Comparison of ENCODE assay signal across 1 cellular context in the genomic region with DNA sequence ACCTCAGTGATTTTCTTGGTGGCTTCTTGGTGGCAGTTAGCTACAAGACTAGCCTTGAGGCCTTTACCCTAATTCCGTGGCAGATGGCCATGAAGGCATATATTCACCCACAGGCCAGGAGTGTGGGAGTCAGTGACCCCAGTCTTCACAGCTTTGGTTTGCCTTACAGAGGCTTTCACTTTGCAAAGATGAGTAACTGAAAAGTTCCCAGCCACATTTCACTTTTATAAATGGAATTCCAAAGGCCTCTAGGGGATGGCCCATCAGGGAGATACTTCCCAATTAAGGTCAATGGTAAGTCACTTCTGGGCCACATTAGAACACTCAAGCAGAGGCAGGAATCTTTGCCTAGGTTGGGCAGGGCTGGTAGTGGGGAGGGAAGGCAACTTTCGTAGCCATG.
TF ChIP-seq lines count a peak whose summit lies in the region.

No MANE protein-coding gene starts in this region.

TF ChIP-seq in HCT116, 20 proteins besides CTCF, POLR2A, EP300 and RAD21 (continued from another document):
- TF ChIP-seq, protein P1, sequence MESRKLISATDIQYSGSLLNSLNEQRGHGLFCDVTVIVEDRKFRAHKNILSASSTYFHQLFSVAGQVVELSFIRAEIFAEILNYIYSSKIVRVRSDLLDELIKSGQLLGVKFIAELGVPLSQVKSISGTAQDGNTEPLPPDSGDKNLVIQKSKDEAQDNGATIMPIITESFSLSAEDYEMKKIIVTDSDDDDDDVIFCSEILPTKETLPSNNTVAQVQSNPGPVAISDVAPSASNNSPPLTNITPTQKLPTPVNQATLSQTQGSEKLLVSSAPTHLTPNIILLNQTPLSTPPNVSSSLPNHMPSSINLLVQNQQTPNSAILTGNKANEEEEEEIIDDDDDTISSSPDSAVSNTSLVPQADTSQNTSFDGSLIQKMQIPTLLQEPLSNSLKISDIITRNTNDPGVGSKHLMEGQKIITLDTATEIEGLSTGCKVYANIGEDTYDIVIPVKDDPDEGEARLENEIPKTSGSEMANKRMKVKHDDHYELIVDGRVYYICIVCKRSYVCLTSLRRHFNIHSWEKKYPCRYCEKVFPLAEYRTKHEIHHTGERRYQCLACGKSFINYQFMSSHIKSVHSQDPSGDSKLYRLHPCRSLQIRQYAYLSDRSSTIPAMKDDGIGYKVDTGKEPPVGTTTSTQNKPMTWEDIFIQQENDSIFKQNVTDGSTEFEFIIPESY (IDR thresholded peaks at IDR 0.05; ENCODE audit: extremely low read depth, insufficient replicate concordance, low read length) = no peak
- TF ChIP-seq CEBPB (IDR thresholded peaks at IDR 0.05; ENCODE audit: low read depth) = no peak
- TF ChIP-seq SRF (IDR thresholded peaks at IDR 0.05; ENCODE audit: low read depth) = no peak
- TF ChIP-seq, protein P2, sequence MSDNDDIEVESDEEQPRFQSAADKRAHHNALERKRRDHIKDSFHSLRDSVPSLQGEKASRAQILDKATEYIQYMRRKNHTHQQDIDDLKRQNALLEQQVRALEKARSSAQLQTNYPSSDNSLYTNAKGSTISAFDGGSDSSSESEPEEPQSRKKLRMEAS (IDR thresholded peaks at IDR 0.05) = no peak
- TF ChIP-seq, protein P3, sequence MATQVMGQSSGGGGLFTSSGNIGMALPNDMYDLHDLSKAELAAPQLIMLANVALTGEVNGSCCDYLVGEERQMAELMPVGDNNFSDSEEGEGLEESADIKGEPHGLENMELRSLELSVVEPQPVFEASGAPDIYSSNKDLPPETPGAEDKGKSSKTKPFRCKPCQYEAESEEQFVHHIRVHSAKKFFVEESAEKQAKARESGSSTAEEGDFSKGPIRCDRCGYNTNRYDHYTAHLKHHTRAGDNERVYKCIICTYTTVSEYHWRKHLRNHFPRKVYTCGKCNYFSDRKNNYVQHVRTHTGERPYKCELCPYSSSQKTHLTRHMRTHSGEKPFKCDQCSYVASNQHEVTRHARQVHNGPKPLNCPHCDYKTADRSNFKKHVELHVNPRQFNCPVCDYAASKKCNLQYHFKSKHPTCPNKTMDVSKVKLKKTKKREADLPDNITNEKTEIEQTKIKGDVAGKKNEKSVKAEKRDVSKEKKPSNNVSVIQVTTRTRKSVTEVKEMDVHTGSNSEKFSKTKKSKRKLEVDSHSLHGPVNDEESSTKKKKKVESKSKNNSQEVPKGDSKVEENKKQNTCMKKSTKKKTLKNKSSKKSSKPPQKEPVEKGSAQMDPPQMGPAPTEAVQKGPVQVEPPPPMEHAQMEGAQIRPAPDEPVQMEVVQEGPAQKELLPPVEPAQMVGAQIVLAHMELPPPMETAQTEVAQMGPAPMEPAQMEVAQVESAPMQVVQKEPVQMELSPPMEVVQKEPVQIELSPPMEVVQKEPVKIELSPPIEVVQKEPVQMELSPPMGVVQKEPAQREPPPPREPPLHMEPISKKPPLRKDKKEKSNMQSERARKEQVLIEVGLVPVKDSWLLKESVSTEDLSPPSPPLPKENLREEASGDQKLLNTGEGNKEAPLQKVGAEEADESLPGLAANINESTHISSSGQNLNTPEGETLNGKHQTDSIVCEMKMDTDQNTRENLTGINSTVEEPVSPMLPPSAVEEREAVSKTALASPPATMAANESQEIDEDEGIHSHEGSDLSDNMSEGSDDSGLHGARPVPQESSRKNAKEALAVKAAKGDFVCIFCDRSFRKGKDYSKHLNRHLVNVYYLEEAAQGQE (IDR thresholded peaks at IDR 0.05; ENCODE audit: low read depth) = no peak
- TF ChIP-seq TCF7L2 (IDR thresholded peaks at IDR 0.05; ENCODE audit: borderline replicate concordance, extremely low read depth, insufficient read depth, insufficient read length) = no peak
- TF ChIP-seq JUND (IDR thresholded peaks at IDR 0.05) = no peak
- TF ChIP-seq ELF1 (IDR thresholded peaks at IDR 0.05; ENCODE audit: borderline replicate concordance, low read depth) = no peak
- TF ChIP-seq SIN3A (IDR thresholded peaks at IDR 0.05; ENCODE audit: low read depth) = no peak
TF ChIP-seq in HCT116: peak in this region for 0.
